Comparison of ENCODE assay signal across 14 cellular contexts in the genomic region with DNA sequence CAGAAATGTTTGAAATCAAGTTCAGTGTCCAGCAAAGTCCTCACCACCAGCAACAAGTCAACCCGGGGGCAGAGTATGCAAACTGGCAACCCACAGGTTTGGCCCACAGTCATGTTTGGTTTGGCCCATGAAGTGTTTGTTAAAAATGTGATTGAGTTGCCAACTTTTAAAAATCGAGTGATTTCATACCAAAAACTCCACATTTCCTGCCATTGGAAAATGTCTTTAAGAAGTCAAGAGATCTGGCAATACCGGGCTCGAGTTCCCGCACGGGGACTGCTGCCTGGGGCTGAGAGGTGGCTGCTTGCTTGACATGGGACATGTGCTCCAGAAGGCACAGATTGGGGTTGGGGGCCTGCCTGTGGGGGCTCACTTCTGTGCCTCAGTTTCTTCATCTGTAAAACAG. TPM values are rescaled to one million over a fixed set of nuclear protein-coding genes. Genes with fewer than 3 reads are reported as not detected.
DNase-seq lines count a peak whose midpoint lies in the region; ATAC-seq and TF ChIP-seq lines count a peak whose summit lies in the region.
"Had no signal": no experiment of that assay in that cellular context is flagged by ENCODE, and none has a peak within 500 bp of the region (broad histone marks: within the 10 kb centered on the region; RNA-seq: fewer than 3 reads in every experiment).

No MANE protein-coding gene starts in this region.

- H3K36me3 ChIP-seq in CD8-positive, alpha-beta T cell (ENCODE audit: insufficient read depth, low read length), result no peaks in the 10 kb centered on the region
- no peaks in the 10 kb centered on the region for H3K36me3 ChIP-seq in osteoblast (ENCODE audit: insufficient read depth, low read length)
- H3K36me3 ChIP-seq: heart right ventricle, lower lobe of right lung, vagina had no signal

- peaks cover 19% of the 10 kb centered on the region for H3K36me3 Mint-ChIP-seq in CD8-positive, alpha-beta T cell

- no peak overlapping the region for H3K4me3 Mint-ChIP-seq in CD8-positive, alpha-beta T cell

- intact Hi-C loops in CD8-positive, alpha-beta T cell (cut with DNase I, micrococcal nuclease), result loop anchor here (1.0 to 2.0 kb wide), 3 partner anchors 9 to 135 kb away; no protein-coding TSS in a partner anchor

- H3K4me2 ChIP-seq in osteoblast (ENCODE audit: insufficient read depth, low read length), result peak overlapping the region; percentile 73

- H3K27me3 Mint-ChIP-seq in CD8-positive, alpha-beta T cell (ENCODE audit: low read depth), result no peaks in the 10 kb centered on the region

- CTCF ChIA-PET in CD8-positive, alpha-beta T cell (lab: Charles Lee), result interaction anchor here (0.9 to 2.1 kb wide), 4 partner anchors 79 to 171 kb away, joined by 3 to 6 read pairs (median 4); no protein-coding TSS in a partner anchor

- no peak for TF ChIP-seq CTCF in CD8-positive, alpha-beta T cell (IDR thresholded peaks at IDR 0.05)
- TF ChIP-seq CTCF in coronary artery (IDR thresholded peaks at IDR 0.05), result no peak
- TF ChIP-seq CTCF in osteoblast (IDR thresholded peaks at IDR 0.05; ENCODE audit: extremely low read depth, low read depth, low read length), result no peak

- H3K27me3 ChIP-seq in CD8-positive, alpha-beta T cell (ENCODE audit: insufficient read depth, low read length), result no peaks in the 10 kb centered on the region
- H3K27me3 ChIP-seq in osteoblast (ENCODE audit: insufficient read depth, low read length), result peaks cover 4% of the 10 kb centered on the region
- H3K27me3 ChIP-seq: heart right ventricle, vagina had no signal

- no peaks in the 10 kb centered on the region for H3K9me3 ChIP-seq in CD8-positive, alpha-beta T cell (ENCODE audit: low read length)
- H3K9me3 ChIP-seq in osteoblast (ENCODE audit: low read depth, low read length), result no peaks in the 10 kb centered on the region
- H3K9me3 ChIP-seq: heart right ventricle, lower lobe of right lung, vagina had no signal

- H3K4me1 ChIP-seq in CD8-positive, alpha-beta T cell (ENCODE audit: insufficient read depth, low read length), result peaks cover 65% of the 10 kb centered on the region
- H3K4me1 ChIP-seq in osteoblast (ENCODE audit: insufficient read depth, low read length), result peaks cover 29% of the 10 kb centered on the region

- no peaks in the 10 kb centered on the region for H3K9me3 Mint-ChIP-seq in CD8-positive, alpha-beta T cell

- no peak overlapping the region for H3K27ac ChIP-seq in CD8-positive, alpha-beta T cell (ENCODE audit: low read depth, low read length)
- H3K27ac ChIP-seq in coronary artery, result peak overlapping the region in 1 of 2 donors; percentile 54
- H3K27ac ChIP-seq in osteoblast (ENCODE audit: low read depth, low read length), result no peak overlapping the region
- H3K27ac ChIP-seq: heart right ventricle, lower lobe of right lung, vagina had no signal

- H3K4me1 Mint-ChIP-seq in CD8-positive, alpha-beta T cell (ENCODE audit: low read depth), result peaks cover 87% of the 10 kb centered on the region

- H4K20me1 ChIP-seq in osteoblast (ENCODE audit: insufficient read depth, low read length), result peaks cover 4% of the 10 kb centered on the region

- POLR2A ChIA-PET in CD8-positive, alpha-beta T cell (lab: Charles Lee), result interaction anchor here (1.5 kb wide), 1 partner anchor 26 kb away, joined by 5 read pairs; no protein-coding TSS in a partner anchor

- DNase-seq in CD8-positive, alpha-beta T cell, result no peak
- peak; percentile 81 for DNase-seq in LHCN-M2 (ENCODE audit: low read depth)
- DNase-seq in coronary artery (ENCODE audit: low spot score), result no peak
- peak; percentile 92 for DNase-seq in osteoblast (ENCODE audit: insufficient read length, low spot score, missing footprints)
- DNase-seq in COLO829 (ENCODE audit: low spot score), result no peak
- DNase-seq in stimulated activated CD4-positive, alpha-beta T cell treated with anti-CD3 and anti-CD28 coated beads, Interleukin-4, amount 100 ng/mL, for 24 hours, result no peak
- DNase-seq in NCI-H1930 (lab: John Stamatoyannopoulos, UW), result no peak
- DNase-seq: cerebellar nuclear complex, DND-41, heart right ventricle, lower lobe of right lung, OCI-M1 had no signal

- H2AFZ ChIP-seq in osteoblast (ENCODE audit: low read length), result no peak overlapping the region

- no peak for ATAC-seq in CD8-positive, alpha-beta T cell
- no peak for ATAC-seq in GM18517 (IDR thresholded peaks at IDR 0.05; ENCODE audit: unreplicated experiment)
- ATAC-seq: lower lobe of right lung had no signal

- H3K79me2 ChIP-seq in osteoblast (ENCODE audit: insufficient read depth, low read length), result peaks cover 3% of the 10 kb centered on the region

- H3K4me3 ChIP-seq in CD8-positive, alpha-beta T cell (ENCODE audit: low read depth, low read length), result no peak overlapping the region
- H3K4me3 ChIP-seq in coronary artery (peak overlapping the region; percentile 27), osteoblast (ENCODE audit: insufficient read depth, low read length) (peak overlapping the region; percentile 32)
- H3K4me3 ChIP-seq: heart right ventricle, lower lobe of right lung, vagina had no signal

- peak overlapping the region; percentile 19 for H3K27ac Mint-ChIP-seq in CD8-positive, alpha-beta T cell

RNA-seq across cellular contexts. Expression of gene PREX1, which starts 36.1 kb away (rescaled TPM):
- 100 to 1,000 TPM; 111 to 117 TPM for total RNA-seq in CD8-positive, alpha-beta T cell
- 28.1 and 28.7 TPM in 2 replicates for total RNA-seq in LHCN-M2 (2014; rRNA removed)
- 5.3 TPM for polyA plus RNA-seq in LHCN-M2 (2012)
- 12.7 and 14.1 TPM in 2 replicates for total RNA-seq in osteoblast

Comparison
In these comparisons a context has a peak if more than half of its experiments do, and no peak if none do; other contexts are left out.
1. DNase-seq: peak in LHCN-M2 (single experiment) and osteoblast (single experiment); none in CD8-positive, alpha-beta T cell (0 of 7), coronary artery (single experiment), COLO829 (single experiment), stimulated activated CD4-positive, alpha-beta T cell treated with anti-CD3 and anti-CD28 coated beads, Interleukin-4, amount 100 ng/mL, for 24 hours (single experiment) and NCI-H1930 (0 of 2).